ENCODE assay signal across 8 cellular contexts in genomic region chr4:121696641-121697461, GRCh38. TPM values are rescaled to one million over a fixed set of nuclear protein-coding genes. Genes with fewer than 3 reads are reported as not detected.
DNase-seq lines count a peak whose midpoint lies in the region; ATAC-seq and TF ChIP-seq lines count a peak whose summit lies in the region.

Gene ANXA5 (minus strand): TSS chr4:121696980. CDS start chr4:121696589, 391 bp downstream.

- H3K36me3 ChIP-seq in ACC112 (ENCODE audit: insufficient read depth, low read length) = peaks cover 13% of the 10 kb centered on the region

- H3K27me3 Mint-ChIP-seq in activated CD4-positive, alpha-beta T cell treated with anti-CD3 and anti-CD28 coated beads for 36 hours = peaks cover 26% of the 10 kb centered on the region

- ATAC-seq in GM18519 (IDR thresholded peaks at IDR 0.05; ENCODE audit: low FRiP score, unreplicated experiment) (peak; percentile 79), HG03039 (IDR thresholded peaks at IDR 0.05; ENCODE audit: unreplicated experiment) (peak; percentile 93)
- peak; percentile 87 for ATAC-seq in activated CD4-positive, alpha-beta T cell treated with anti-CD3 and anti-CD28 coated beads for 36 hours

- H3K36me3 Mint-ChIP-seq in activated CD4-positive, alpha-beta T cell treated with anti-CD3 and anti-CD28 coated beads for 36 hours (ENCODE audit: low read depth) = peaks cover 5% of the 10 kb centered on the region

- POLR2A ChIA-PET in activated CD4-positive, alpha-beta T cell treated with anti-CD3 and anti-CD28 coated beads for 36 hours (lab: Charles Lee) = interaction anchor here (0.6 kb wide), 1 partner anchor 1236 kb away, joined by 3 read pairs; no protein-coding TSS in a partner anchor

- no peaks in the 10 kb centered on the region for H3K9me3 Mint-ChIP-seq in activated CD4-positive, alpha-beta T cell treated with anti-CD3 and anti-CD28 coated beads for 36 hours (ENCODE audit: low read depth)

- peak; percentile 18 for TF ChIP-seq CTCF in coronary artery (IDR thresholded peaks at IDR 0.05)

- H2AFZ ChIP-seq in ACC112 (ENCODE audit: low read length, unreplicated experiment) = peak within 1 kb of the TSS; percentile 74

- peak within 1 kb of the TSS; percentile 84 for H3K4me3 ChIP-seq in ACC112 (ENCODE audit: low read depth, low read length)
- peak within 1 kb of the TSS; percentile 99 for H3K4me3 ChIP-seq in coronary artery

- H3K4me1 Mint-ChIP-seq in activated CD4-positive, alpha-beta T cell treated with anti-CD3 and anti-CD28 coated beads for 36 hours = peaks cover 40% of the 10 kb centered on the region

- peaks cover 37% of the 10 kb centered on the region for H3K4me1 ChIP-seq in ACC112 (ENCODE audit: control insufficient read depth, insufficient read depth, low read length, unreplicated experiment)

- H3K4me3 Mint-ChIP-seq in activated CD4-positive, alpha-beta T cell treated with anti-CD3 and anti-CD28 coated beads for 36 hours = peak within 1 kb of the TSS; percentile 95

- H3K27me3 ChIP-seq in ACC112 (ENCODE audit: insufficient read depth, low read length) = no peaks in the 10 kb centered on the region

- CTCF ChIA-PET in activated CD4-positive, alpha-beta T cell treated with anti-CD3 and anti-CD28 coated beads for 36 hours (lab: Charles Lee) = interaction anchor here (0.6 to 1.8 kb wide), 4 partner anchors 11 to 99 kb away, joined by 3 to 7 read pairs (median 4); no protein-coding TSS in a partner anchor

- intact Hi-C loops in activated CD4-positive, alpha-beta T cell treated with anti-CD3 and anti-CD28 coated beads for 36 hours (cut with DNase I, micrococcal nuclease) = loop anchor here (1.0 to 5.0 kb wide), 9 partner anchors 9 to 1700 kb away; partner anchors contain the start of genes CCNA2 (in 2 of the 2), EXOSC9 (in 2 of the 2), BBS7 (in 1 of the 2) and SPRY1 (in 1 of the 2)

- DNase-seq in NCI-H446 (lab: John Stamatoyannopoulos, UW) (peak; percentile 45 to 86), coronary artery (ENCODE audit: low spot score) (peak; percentile 93), left kidney (ENCODE audit: low read depth, low spot score) (peak; percentile 94)
- DNase-seq in activated CD4-positive, alpha-beta T cell treated with anti-CD3 and anti-CD28 coated beads for 36 hours = peak; percentile 86
- peak; percentile 74 for DNase-seq in stimulated activated CD4-positive, alpha-beta T cell treated with anti-CD3 and anti-CD28 coated beads, Interleukin-1b, Interleukin-23, amount 100 ng/mL, for 48 hours

- peak within 1 kb of the TSS; percentile 99 for H3K27ac Mint-ChIP-seq in activated CD4-positive, alpha-beta T cell treated with anti-CD3 and anti-CD28 coated beads for 36 hours

- H3K79me2 ChIP-seq in ACC112 (ENCODE audit: control insufficient read depth, insufficient read depth, low read length, unreplicated experiment) = peaks cover 50% of the 10 kb centered on the region

- H3K27ac ChIP-seq in ACC112 (ENCODE audit: low read depth, low read length) = peak within 1 kb of the TSS; percentile 98
- H3K27ac ChIP-seq in coronary artery = peak within 1 kb of the TSS; percentile 99

RNA-seq across cellular contexts. Expression of gene ANXA5, which starts in this region (rescaled TPM):
- total RNA-seq in activated CD4-positive, alpha-beta T cell treated with anti-CD3 and anti-CD28 coated beads for 36 hours = 100 to 1,000 TPM; 105 to 117 TPM

Comparison
In these comparisons a context has a peak if more than half of its experiments do, and no peak if none do; other contexts are left out.
1. Peak in every context shown above with its lines: DNase-seq, ATAC-seq, H3K4me3 ChIP-seq and H3K27ac ChIP-seq.